Comparison of ENCODE assay signal across 8 cellular contexts in genomic region chr14:58152569-58152857, GRCh38. TPM values are rescaled to one million over a fixed set of nuclear protein-coding genes. Genes with fewer than 3 reads are reported as not detected.
DNase-seq lines count a peak whose midpoint lies in the region; ATAC-seq and TF ChIP-seq lines count a peak whose summit lies in the region.

No MANE protein-coding gene starts in this region.

- no peak for TF ChIP-seq POLR2A in thyroid gland (IDR thresholded peaks at IDR 0.05)

- H3K36me3 Mint-ChIP-seq in activated T-cell treated with anti-CD3 and anti-CD28 coated beads, Interleukin-2, amount 50 U/mL, for 4 hours (ENCODE audit: insufficient read depth), result no peaks in the 10 kb centered on the region
- no peaks in the 10 kb centered on the region for H3K36me3 Mint-ChIP-seq in activated T-helper 1 cell treated with anti-CD3 and anti-CD28 coated beads, Interleukin-12 subunit alpha, Interleukin-12 subunit beta, Interleukin-2, Interleukin-4 antibody, amounts not matched to agents 30 ng/mL and 10 ng/mL and 1 ng/mL, durations not matched to agents 14 hours and 24 hours and 36 hours (ENCODE audit: low read depth)
- H3K36me3 Mint-ChIP-seq in immature natural killer cell, result no peaks in the 10 kb centered on the region

- H3K36me3 ChIP-seq in thyroid gland, result no peaks in the 10 kb centered on the region

- peak overlapping the region in 1 of 3 donors; percentile 13 for H3K27ac ChIP-seq in thyroid gland

- peaks cover 61% of the 10 kb centered on the region for H3K27me3 Mint-ChIP-seq in activated T-cell treated with anti-CD3 and anti-CD28 coated beads, Interleukin-2, amount 50 U/mL, for 4 hours (ENCODE audit: low read depth)
- H3K27me3 Mint-ChIP-seq in activated T-helper 1 cell treated with anti-CD3 and anti-CD28 coated beads, Interleukin-12 subunit alpha, Interleukin-12 subunit beta, Interleukin-2, Interleukin-4 antibody, amounts not matched to agents 30 ng/mL and 10 ng/mL and 1 ng/mL, durations not matched to agents 14 hours and 24 hours and 36 hours (ENCODE audit: insufficient read depth), result peaks cover 50% of the 10 kb centered on the region
- peaks cover 5 to 25% (median 11%) of the 10 kb centered on the region in 3 donors for H3K27me3 Mint-ChIP-seq in immature natural killer cell (ENCODE audit: low read depth in 3 of 3)

- no peak for ATAC-seq in activated T-cell treated with anti-CD3 and anti-CD28 coated beads, Interleukin-2, amount 50 U/mL, for 4 hours

- DNase-seq in activated T-cell treated with anti-CD3 and anti-CD28 coated beads, Interleukin-2, amount 50 U/mL, for 4 hours, result no peak
- DNase-seq in activated T-cell treated with anti-CD3 and anti-CD28 coated beads, Interleukin-2, amount 50 U/mL, for 48 hours, result no peak
- DNase-seq in activated T-helper 1 cell treated with anti-CD3 and anti-CD28 coated beads, Interleukin-12 subunit alpha, Interleukin-12 subunit beta, Interleukin-2, Interleukin-4 antibody, amounts not matched to agents 30 ng/mL and 10 ng/mL and 1 ng/mL, durations not matched to agents 14 hours and 24 hours and 36 hours (ENCODE audit: low spot score), result no peak
- DNase-seq in immature natural killer cell (no peak), thyroid gland (no peak), nucleus accumbens (lab: John Stamatoyannopoulos, UW) (no peak), NCI-H128 (lab: John Stamatoyannopoulos, UW; ENCODE audit: unreplicated experiment) (no peak), OCI-M2 (lab: John Stamatoyannopoulos, UW; ENCODE audit: unreplicated experiment) (no peak)

- peaks cover 5 to 11% of the 10 kb centered on the region in 2 donors for H3K4me1 ChIP-seq in thyroid gland

- no peak overlapping the region for H3K27ac Mint-ChIP-seq in activated T-helper 1 cell treated with anti-CD3 and anti-CD28 coated beads, Interleukin-12 subunit alpha, Interleukin-12 subunit beta, Interleukin-2, Interleukin-4 antibody, amounts not matched to agents 30 ng/mL and 10 ng/mL and 1 ng/mL, durations not matched to agents 14 hours and 24 hours and 36 hours
- H3K27ac Mint-ChIP-seq in immature natural killer cell, result no peak overlapping the region

- intact Hi-C loops in activated T-helper 1 cell treated with anti-CD3 and anti-CD28 coated beads, Interleukin-12 subunit alpha, Interleukin-12 subunit beta, Interleukin-2, Interleukin-4 antibody, amounts not matched to agents 30 ng/mL and 10 ng/mL and 1 ng/mL, durations not matched to agents 14 hours and 24 hours and 36 hours (cut with micrococcal nuclease), result no loop called here
- intact Hi-C loops in thyroid gland (cut with DNase I), result no loop called here

- H3K4me3 ChIP-seq in thyroid gland (replicated peaks in 1 of 3), result peak overlapping the region; percentile 41 to 61 (median 60)

- 6 to 8% methylated on average over 8 of the region's 8 CpGs for WGBS in thyroid gland, 2 donors

- no peak for TF ChIP-seq CTCF in thyroid gland (IDR thresholded peaks at IDR 0.05)

- peaks cover 17% of the 10 kb centered on the region for H3K4me1 Mint-ChIP-seq in activated T-cell treated with anti-CD3 and anti-CD28 coated beads, Interleukin-2, amount 50 U/mL, for 4 hours (ENCODE audit: low read depth)
- H3K4me1 Mint-ChIP-seq in activated T-helper 1 cell treated with anti-CD3 and anti-CD28 coated beads, Interleukin-12 subunit alpha, Interleukin-12 subunit beta, Interleukin-2, Interleukin-4 antibody, amounts not matched to agents 30 ng/mL and 10 ng/mL and 1 ng/mL, durations not matched to agents 14 hours and 24 hours and 36 hours (ENCODE audit: low read depth), result peaks cover 21% of the 10 kb centered on the region
- peaks cover 11 to 23% of the 10 kb centered on the region in 2 donors for H3K4me1 Mint-ChIP-seq in immature natural killer cell

- H3K4me3 Mint-ChIP-seq in activated T-cell treated with anti-CD3 and anti-CD28 coated beads, Interleukin-2, amount 50 U/mL, for 4 hours, result peak overlapping the region; percentile 70
- peak overlapping the region; percentile 80 for H3K4me3 Mint-ChIP-seq in activated T-helper 1 cell treated with anti-CD3 and anti-CD28 coated beads, Interleukin-12 subunit alpha, Interleukin-12 subunit beta, Interleukin-2, Interleukin-4 antibody, amounts not matched to agents 30 ng/mL and 10 ng/mL and 1 ng/mL, durations not matched to agents 14 hours and 24 hours and 36 hours
- H3K4me3 Mint-ChIP-seq in immature natural killer cell, result peak overlapping the region; percentile 71 to 82 (median 79)

- H3K9me3 Mint-ChIP-seq in activated T-cell treated with anti-CD3 and anti-CD28 coated beads, Interleukin-2, amount 50 U/mL, for 4 hours, result no peaks in the 10 kb centered on the region
- H3K9me3 Mint-ChIP-seq in activated T-helper 1 cell treated with anti-CD3 and anti-CD28 coated beads, Interleukin-12 subunit alpha, Interleukin-12 subunit beta, Interleukin-2, Interleukin-4 antibody, amounts not matched to agents 30 ng/mL and 10 ng/mL and 1 ng/mL, durations not matched to agents 14 hours and 24 hours and 36 hours, result no peaks in the 10 kb centered on the region
- no peaks in the 10 kb centered on the region for H3K9me3 Mint-ChIP-seq in immature natural killer cell

- H3K9me3 ChIP-seq in thyroid gland, result no peaks in the 10 kb centered on the region

- H3K27me3 ChIP-seq in thyroid gland, result no peaks in the 10 kb centered on the region

RNA-seq across cellular contexts. Expression of gene ARMH4, which starts 0.5 kb away (rescaled TPM):
- not detected for total RNA-seq in activated T-cell treated with anti-CD3 and anti-CD28 coated beads, Interleukin-2, amount 50 U/mL, for 4 hours
- total RNA-seq in activated T-helper 1 cell treated with anti-CD3 and anti-CD28 coated beads, Interleukin-12 subunit alpha, Interleukin-12 subunit beta, Interleukin-2, Interleukin-4 antibody, amounts not matched to agents 30 ng/mL and 10 ng/mL and 1 ng/mL, durations not matched to agents 14 hours and 24 hours and 36 hours, result not detected in 2 replicates
- polyA plus RNA-seq in immature natural killer cell, result 1 to 10 TPM in 1 of 3 donors, not detected in 2; 1.8 TPM
- total RNA-seq in thyroid gland, result 1 to 10 TPM; 4.2 to 7.5 (median 7.0) TPM

RNA-seq across cellular contexts. Expression of gene ACTR10, which starts 47.4 kb away (rescaled TPM):
- 10 to 100 TPM; 29.0 to 35.4 (median 34.4) TPM for total RNA-seq in activated T-cell treated with anti-CD3 and anti-CD28 coated beads, Interleukin-2, amount 50 U/mL, for 4 hours
- total RNA-seq in activated T-helper 1 cell treated with anti-CD3 and anti-CD28 coated beads, Interleukin-12 subunit alpha, Interleukin-12 subunit beta, Interleukin-2, Interleukin-4 antibody, amounts not matched to agents 30 ng/mL and 10 ng/mL and 1 ng/mL, durations not matched to agents 14 hours and 24 hours and 36 hours, result 38.3 and 40.3 TPM in 2 replicates
- 100 to 1,000 TPM in 2 of 3 donors, 10 to 100 TPM in 1; 81.7 to 137 (median 111) TPM for polyA plus RNA-seq in immature natural killer cell
- 10 to 100 TPM; 59.8 to 79.1 (median 69.0) TPM for total RNA-seq in thyroid gland
